In genomic region chrX:22063284-22063683, GRCh38 we compare ENCODE assay signal across 8 cellular contexts. TPM values are rescaled to one million over a fixed set of nuclear protein-coding genes. Genes with fewer than 3 reads are reported as not detected.
DNase-seq lines count a peak whose midpoint lies in the region; ATAC-seq, FAIRE-seq and TF ChIP-seq lines count a peak whose summit lies in the region.

No MANE protein-coding gene starts in this region.

- TF ChIP-seq POLR2A in H54 (IDR thresholded peaks at IDR 0.05; ENCODE audit: low read depth, low read length), result no peak
- TF ChIP-seq POLR2A in upper lobe of left lung (IDR thresholded peaks at IDR 0.05), result no peak

- WGBS in upper lobe of left lung, 2 donors, result 59 to 64% methylated on average over 7 of the region's 7 CpGs

- no peak for TF ChIP-seq EP300 in upper lobe of left lung (IDR thresholded peaks at IDR 0.05)

- no peaks in the 10 kb centered on the region for H3K4me1 ChIP-seq in upper lobe of left lung

- no peaks in the 10 kb centered on the region for H3K27me3 ChIP-seq in upper lobe of left lung

- H3K9me3 ChIP-seq in upper lobe of left lung, result no peaks in the 10 kb centered on the region

- ATAC-seq in GM19025 (IDR thresholded peaks at IDR 0.05; ENCODE audit: low read depth, unreplicated experiment) (peak; percentile 80), HG02884 (IDR thresholded peaks at IDR 0.05; ENCODE audit: unreplicated experiment) (peak; percentile 80), upper lobe of left lung (ENCODE audit: low FRiP score in 2 of 2) (no peak)

- peak; percentile 8 for DNase-seq in RPMI8226
- peak; percentile 17 to 20 for DNase-seq in stimulated activated CD4-positive, alpha-beta T cell treated with anti-CD3 and anti-CD28 coated beads, Interleukin-12 subunit alpha, Interleukin-12 subunit beta, amount 100 ng/mL, for 24 hours (ENCODE audit: low read depth in 2 of 2)
- no peak for DNase-seq in H54 (ENCODE audit: insufficient read length, low spot score)
- no peak for DNase-seq in NCI-H510A (lab: John Stamatoyannopoulos, UW)
- DNase-seq in upper lobe of left lung, result no peak
- DNase-seq in cerebellar cortex (ENCODE audit: low spot score), result no peak

- no peak overlapping the region for H3K27ac ChIP-seq in upper lobe of left lung

- no peak overlapping the region for H3K4me3 ChIP-seq in upper lobe of left lung

- no peaks in the 10 kb centered on the region for H3K36me3 ChIP-seq in upper lobe of left lung

- no peak for TF ChIP-seq CTCF in upper lobe of left lung (IDR thresholded peaks at IDR 0.05)

- no peak for FAIRE-seq in H54 (lab: Jason Lieb, UNC)

RNA-seq across cellular contexts. Expression of gene PHEX, which starts 31.2 kb away (rescaled TPM):
- total RNA-seq in upper lobe of left lung, result 1 to 10 TPM in 5 of 6 donors, under 1 TPM in 1; 0.80 to 4.9 (median 1.4) TPM

Comparison
In these comparisons a context has a peak if more than half of its experiments do, and no peak if none do; other contexts are left out.
1. ATAC-seq: peak in GM19025 (single experiment) and HG02884 (single experiment); none in upper lobe of left lung (0 of 2).
2. DNase-seq: peak in RPMI8226 (single experiment) and stimulated activated CD4-positive, alpha-beta T cell treated with anti-CD3 and anti-CD28 coated beads, Interleukin-12 subunit alpha, Interleukin-12 subunit beta, amount 100 ng/mL, for 24 hours (2 of 2); none in H54 (single experiment), NCI-H510A (single experiment), upper lobe of left lung (0 of 2) and cerebellar cortex (single experiment).